Comparison of ENCODE assay signal across 12 cellular contexts in genomic region chr10:48633381-48634197, GRCh38. TPM values are rescaled to one million over a fixed set of nuclear protein-coding genes. Genes with fewer than 3 reads are reported as not detected.
DNase-seq lines count a peak whose midpoint lies in the region; ATAC-seq and TF ChIP-seq lines count a peak whose summit lies in the region.
"Had no signal": no experiment of that assay in that cellular context is flagged by ENCODE, and none has a peak within 500 bp of the region (broad histone marks: within the 10 kb centered on the region; RNA-seq: fewer than 3 reads in every experiment).

No MANE protein-coding gene starts in this region.

- H3K9ac ChIP-seq in colonic mucosa (ENCODE audit: low read depth in 2 of 2, low read length in 2 of 2) = no peak overlapping the region
- H3K9ac ChIP-seq: SK-N-SH had no signal

- H3K4me3 ChIP-seq in foreskin fibroblast (ENCODE audit: low read depth in 1 of 2, low read length in 2 of 2) (no peak overlapping the region), colonic mucosa (no peak overlapping the region)

- TF ChIP-seq CTCF in foreskin fibroblast (IDR thresholded peaks at IDR 0.05; ENCODE audit: low read depth, low read length) (no peak), colonic mucosa (IDR thresholded peaks at IDR 0.05) (no peak)

- peak; percentile 40 for ATAC-seq in GM18498 (IDR thresholded peaks at IDR 0.05; ENCODE audit: unreplicated experiment)
- ATAC-seq in GM21390 (IDR thresholded peaks at IDR 0.05; ENCODE audit: unreplicated experiment) = peak; percentile 41
- peak; percentile 34 for ATAC-seq in HG03175 (IDR thresholded peaks at IDR 0.05; ENCODE audit: unreplicated experiment)
- ATAC-seq in left colon = peak; percentile 92

- no peaks in the 10 kb centered on the region for H3K27me3 ChIP-seq in colonic mucosa

- H3K9me3 ChIP-seq in colonic mucosa = no peaks in the 10 kb centered on the region
- H3K9me3 ChIP-seq: SK-N-SH had no signal

- H3K4me1 ChIP-seq in colonic mucosa = no peaks in the 10 kb centered on the region

- no peak overlapping the region for H3K27ac ChIP-seq in colonic mucosa

- DNase-seq in left colon (no peak), HuH-7 (ENCODE audit: low spot score) (no peak), foreskin fibroblast (no peak), colonic mucosa (no peak), C1 segment of cervical spinal cord (lab: John Stamatoyannopoulos, UW) (no peak)
- DNase-seq: activated T-cell treated with anti-CD3 and anti-CD28 coated beads for 4 hours, NCI-H2171, SK-N-SH had no signal

- H3K36me3 ChIP-seq in colonic mucosa = no peaks in the 10 kb centered on the region

- intact Hi-C loops in left colon (cut with DNase I, micrococcal nuclease) (no loop called here), colonic mucosa (cut with DNase I) (no loop called here)

RNA-seq across cellular contexts. Expression of gene ARHGAP22, which starts 28.7 kb away (rescaled TPM):
- total RNA-seq in left colon (1 to 10 TPM; 1.9 to 2.9 TPM), colonic mucosa (1 to 10 TPM in 1 of 2 donors, under 1 TPM in 1; 0.86 to 1.6 TPM)

RNA-seq across cellular contexts. Expression of gene WDFY4, which starts 51.1 kb away (rescaled TPM):
- 1 to 10 TPM; 1.5 to 4.6 TPM for total RNA-seq in left colon
- total RNA-seq in colonic mucosa = 1 to 10 TPM; 1.5 to 1.6 TPM
- total RNA-seq: G401 had no signal

Comparison
In these comparisons a context has a peak if more than half of its experiments do, and no peak if none do; other contexts are left out.
1. ATAC-seq: peak in every context shown above with its lines; median percentile 92 in left colon; 41 in GM21390; 40 in GM18498; 34 in HG03175.